1 cellular context compared by ENCODE assay signal in genomic region chr4:10020871-10021676, GRCh38.
TF ChIP-seq lines count a peak whose summit lies in the region.

SLC2A9 (minus strand) TSS chr4:10021497; CDS start chr4:10021429, 68 bp downstream.

TF ChIP-seq in HepG2, 621 proteins besides CTCF, POLR2A, EP300 and RAD21 (continued from another document and continues in another):
- peak; percentile 69; the same call in 1 of the 2 replicates for TF ChIP-seq ZNF280D (CRISPR knock-in tag; IDR thresholded peaks at IDR 0.05)
- no peak for TF ChIP-seq ZFP36L2 (CRISPR knock-in tag; IDR thresholded peaks at IDR 0.05)
- 0 out of 2 replicates have a peak, but pooled peaks have one; percentile 55 for TF ChIP-seq IRF9 (CRISPR knock-in tag; IDR thresholded peaks at IDR 0.05; ENCODE audit: borderline replicate concordance)
- 0 out of 2 replicates have a peak, but pooled peaks have one; percentile 49 for TF ChIP-seq HES4 (CRISPR knock-in tag; IDR thresholded peaks at IDR 0.05; ENCODE audit: borderline replicate concordance)
- TF ChIP-seq FOXA3 (CRISPR knock-in tag; IDR thresholded peaks at IDR 0.05) = peak; percentile 33; the same call in 1 of the 2 replicates
- no peak; the same call in 1 of the 2 replicates for TF ChIP-seq GZF1 (CRISPR knock-in tag; IDR thresholded peaks at IDR 0.05)
- TF ChIP-seq, protein P1, sequence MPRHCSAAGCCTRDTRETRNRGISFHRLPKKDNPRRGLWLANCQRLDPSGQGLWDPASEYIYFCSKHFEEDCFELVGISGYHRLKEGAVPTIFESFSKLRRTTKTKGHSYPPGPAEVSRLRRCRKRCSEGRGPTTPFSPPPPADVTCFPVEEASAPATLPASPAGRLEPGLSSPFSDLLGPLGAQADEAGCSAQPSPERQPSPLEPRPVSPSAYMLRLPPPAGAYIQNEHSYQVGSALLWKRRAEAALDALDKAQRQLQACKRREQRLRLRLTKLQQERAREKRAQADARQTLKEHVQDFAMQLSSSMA (CRISPR knock-in tag; IDR thresholded peaks at IDR 0.05) = peak; percentile 60
- TF ChIP-seq XRCC5 (optimal IDR thresholded peaks at IDR 0.05; ENCODE audit: low read length) = no peak
- TF ChIP-seq PCBP2 (optimal IDR thresholded peaks at IDR 0.05; ENCODE audit: low read depth, low read length, poor library complexity, severe bottlenecking) = no peak
- no peak for TF ChIP-seq TP53 (CRISPR knock-in tag; conservative IDR thresholded peaks at IDR 0.05)
- TF ChIP-seq ZNF24 (IDR thresholded peaks at IDR 0.05) = no peak
- TF ChIP-seq, protein P2, sequence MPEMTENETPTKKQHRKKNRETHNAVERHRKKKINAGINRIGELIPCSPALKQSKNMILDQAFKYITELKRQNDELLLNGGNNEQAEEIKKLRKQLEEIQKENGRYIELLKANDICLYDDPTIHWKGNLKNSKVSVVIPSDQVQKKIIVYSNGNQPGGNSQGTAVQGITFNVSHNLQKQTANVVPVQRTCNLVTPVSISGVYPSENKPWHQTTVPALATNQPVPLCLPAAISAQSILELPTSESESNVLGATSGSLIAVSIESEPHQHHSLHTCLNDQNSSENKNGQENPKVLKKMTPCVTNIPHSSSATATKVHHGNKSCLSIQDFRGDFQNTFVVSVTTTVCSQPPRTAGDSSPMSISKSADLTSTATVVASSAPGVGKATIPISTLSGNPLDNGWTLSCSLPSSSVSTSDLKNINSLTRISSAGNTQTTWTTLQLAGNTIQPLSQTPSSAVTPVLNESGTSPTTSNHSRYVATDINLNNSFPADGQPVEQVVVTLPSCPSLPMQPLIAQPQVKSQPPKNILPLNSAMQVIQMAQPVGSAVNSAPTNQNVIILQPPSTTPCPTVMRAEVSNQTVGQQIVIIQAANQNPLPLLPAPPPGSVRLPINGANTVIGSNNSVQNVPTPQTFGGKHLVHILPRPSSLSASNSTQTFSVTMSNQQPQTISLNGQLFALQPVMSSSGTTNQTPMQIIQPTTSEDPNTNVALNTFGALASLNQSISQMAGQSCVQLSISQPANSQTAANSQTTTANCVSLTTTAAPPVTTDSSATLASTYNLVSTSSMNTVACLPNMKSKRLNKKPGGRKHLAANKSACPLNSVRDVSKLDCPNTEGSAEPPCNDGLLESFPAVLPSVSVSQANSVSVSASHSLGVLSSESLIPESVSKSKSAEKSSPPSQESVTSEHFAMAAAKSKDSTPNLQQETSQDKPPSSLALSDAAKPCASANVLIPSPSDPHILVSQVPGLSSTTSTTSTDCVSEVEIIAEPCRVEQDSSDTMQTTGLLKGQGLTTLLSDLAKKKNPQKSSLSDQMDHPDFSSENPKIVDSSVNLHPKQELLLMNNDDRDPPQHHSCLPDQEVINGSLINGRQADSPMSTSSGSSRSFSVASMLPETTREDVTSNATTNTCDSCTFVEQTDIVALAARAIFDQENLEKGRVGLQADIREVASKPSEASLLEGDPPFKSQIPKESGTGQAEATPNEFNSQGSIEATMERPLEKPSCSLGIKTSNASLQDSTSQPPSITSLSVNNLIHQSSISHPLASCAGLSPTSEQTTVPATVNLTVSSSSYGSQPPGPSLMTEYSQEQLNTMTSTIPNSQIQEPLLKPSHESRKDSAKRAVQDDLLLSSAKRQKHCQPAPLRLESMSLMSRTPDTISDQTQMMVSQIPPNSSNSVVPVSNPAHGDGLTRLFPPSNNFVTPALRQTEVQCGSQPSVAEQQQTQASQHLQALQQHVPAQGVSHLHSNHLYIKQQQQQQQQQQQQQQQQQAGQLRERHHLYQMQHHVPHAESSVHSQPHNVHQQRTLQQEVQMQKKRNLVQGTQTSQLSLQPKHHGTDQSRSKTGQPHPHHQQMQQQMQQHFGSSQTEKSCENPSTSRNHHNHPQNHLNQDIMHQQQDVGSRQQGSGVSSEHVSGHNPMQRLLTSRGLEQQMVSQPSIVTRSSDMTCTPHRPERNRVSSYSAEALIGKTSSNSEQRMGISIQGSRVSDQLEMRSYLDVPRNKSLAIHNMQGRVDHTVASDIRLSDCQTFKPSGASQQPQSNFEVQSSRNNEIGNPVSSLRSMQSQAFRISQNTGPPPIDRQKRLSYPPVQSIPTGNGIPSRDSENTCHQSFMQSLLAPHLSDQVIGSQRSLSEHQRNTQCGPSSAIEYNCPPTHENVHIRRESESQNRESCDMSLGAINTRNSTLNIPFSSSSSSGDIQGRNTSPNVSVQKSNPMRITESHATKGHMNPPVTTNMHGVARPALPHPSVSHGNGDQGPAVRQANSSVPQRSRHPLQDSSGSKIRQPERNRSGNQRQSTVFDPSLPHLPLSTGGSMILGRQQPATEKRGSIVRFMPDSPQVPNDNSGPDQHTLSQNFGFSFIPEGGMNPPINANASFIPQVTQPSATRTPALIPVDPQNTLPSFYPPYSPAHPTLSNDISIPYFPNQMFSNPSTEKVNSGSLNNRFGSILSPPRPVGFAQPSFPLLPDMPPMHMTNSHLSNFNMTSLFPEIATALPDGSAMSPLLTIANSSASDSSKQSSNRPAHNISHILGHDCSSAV (CRISPR knock-in tag; IDR thresholded peaks at IDR 0.05; ENCODE audit: borderline replicate concordance) = no peak
- no peak for TF ChIP-seq PREB (CRISPR knock-in tag; IDR thresholded peaks at IDR 0.05)
- TF ChIP-seq ZFP90 (CRISPR knock-in tag; IDR thresholded peaks at IDR 0.05; ENCODE audit: borderline replicate concordance) = no peak
- no peak; the same call in 1 of the 2 replicates for TF ChIP-seq YEATS4 (CRISPR knock-in tag; IDR thresholded peaks at IDR 0.05; ENCODE audit: borderline replicate concordance)
- 0 out of 2 replicates have a peak, but pooled peaks have one; percentile 51 for TF ChIP-seq ZNF713 (CRISPR knock-in tag; IDR thresholded peaks at IDR 0.05)
- TF ChIP-seq SOX6 (IDR thresholded peaks at IDR 0.05) = no peak
- TF ChIP-seq SOX6 (CRISPR knock-in tag; IDR thresholded peaks at IDR 0.05) = peak; percentile 52
- TF ChIP-seq CREM (IDR thresholded peaks at IDR 0.05) = peak; percentile 63
- no peak for TF ChIP-seq CREM (CRISPR knock-in tag; IDR thresholded peaks at IDR 0.05)
- TF ChIP-seq ZNF274 (CRISPR knock-in tag; IDR thresholded peaks at IDR 0.05) = 0 out of 2 replicates have a peak, but pooled peaks have one; percentile 16
- TF ChIP-seq THAP11 (CRISPR knock-in tag; IDR thresholded peaks at IDR 0.05) = 0 out of 2 replicates have a peak, but pooled peaks have one; percentile 40
- TF ChIP-seq KLF9 (CRISPR knock-in tag; IDR thresholded peaks at IDR 0.05; ENCODE audit: low read depth) = no peak
- peak; percentile 34; the same call in 1 of the 2 replicates for TF ChIP-seq NCOA2 (CRISPR knock-in tag; IDR thresholded peaks at IDR 0.05)
- TF ChIP-seq ZNF468 (CRISPR knock-in tag; IDR thresholded peaks at IDR 0.05) = no peak
- peak; percentile 85; the same call in 1 of the 2 replicates for TF ChIP-seq ZNF296 (CRISPR knock-in tag; conservative IDR thresholded peaks at IDR 0.05)
- TF ChIP-seq, protein P3, sequence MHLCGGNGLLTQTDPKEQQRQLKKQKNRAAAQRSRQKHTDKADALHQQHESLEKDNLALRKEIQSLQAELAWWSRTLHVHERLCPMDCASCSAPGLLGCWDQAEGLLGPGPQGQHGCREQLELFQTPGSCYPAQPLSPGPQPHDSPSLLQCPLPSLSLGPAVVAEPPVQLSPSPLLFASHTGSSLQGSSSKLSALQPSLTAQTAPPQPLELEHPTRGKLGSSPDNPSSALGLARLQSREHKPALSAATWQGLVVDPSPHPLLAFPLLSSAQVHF (CRISPR knock-in tag; IDR thresholded peaks at IDR 0.05) = no peak
- peak; percentile 57; the same call in 1 of the 2 replicates for TF ChIP-seq GFI1 (CRISPR knock-in tag; IDR thresholded peaks at IDR 0.05; ENCODE audit: borderline replicate concordance)
- peak; percentile 43; the same call in 1 of the 2 replicates for TF ChIP-seq SP4 (CRISPR knock-in tag; IDR thresholded peaks at IDR 0.05)
- TF ChIP-seq FOXM1 (CRISPR knock-in tag; IDR thresholded peaks at IDR 0.05) = no peak
- TF ChIP-seq, protein P4, sequence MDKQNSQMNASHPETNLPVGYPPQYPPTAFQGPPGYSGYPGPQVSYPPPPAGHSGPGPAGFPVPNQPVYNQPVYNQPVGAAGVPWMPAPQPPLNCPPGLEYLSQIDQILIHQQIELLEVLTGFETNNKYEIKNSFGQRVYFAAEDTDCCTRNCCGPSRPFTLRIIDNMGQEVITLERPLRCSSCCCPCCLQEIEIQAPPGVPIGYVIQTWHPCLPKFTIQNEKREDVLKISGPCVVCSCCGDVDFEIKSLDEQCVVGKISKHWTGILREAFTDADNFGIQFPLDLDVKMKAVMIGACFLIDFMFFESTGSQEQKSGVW (CRISPR knock-in tag; IDR thresholded peaks at IDR 0.05; ENCODE audit: borderline replicate concordance) = no peak
- no peak for TF ChIP-seq FLYWCH1 (CRISPR knock-in tag; IDR thresholded peaks at IDR 0.05)
- no peak for TF ChIP-seq SETDB1 (CRISPR knock-in tag; IDR thresholded peaks at IDR 0.05; ENCODE audit: borderline replicate concordance)
- no peak for TF ChIP-seq NFAT5 (CRISPR knock-in tag; IDR thresholded peaks at IDR 0.05)
- 0 out of 2 replicates have a peak, but pooled peaks have one; percentile 42 for TF ChIP-seq ZFP1 (CRISPR knock-in tag; IDR thresholded peaks at IDR 0.05)
- no peak for TF ChIP-seq POGK (CRISPR knock-in tag; conservative IDR thresholded peaks at IDR 0.05)
